Comparison of ENCODE assay signal across 22 cellular contexts in the genomic region with DNA sequence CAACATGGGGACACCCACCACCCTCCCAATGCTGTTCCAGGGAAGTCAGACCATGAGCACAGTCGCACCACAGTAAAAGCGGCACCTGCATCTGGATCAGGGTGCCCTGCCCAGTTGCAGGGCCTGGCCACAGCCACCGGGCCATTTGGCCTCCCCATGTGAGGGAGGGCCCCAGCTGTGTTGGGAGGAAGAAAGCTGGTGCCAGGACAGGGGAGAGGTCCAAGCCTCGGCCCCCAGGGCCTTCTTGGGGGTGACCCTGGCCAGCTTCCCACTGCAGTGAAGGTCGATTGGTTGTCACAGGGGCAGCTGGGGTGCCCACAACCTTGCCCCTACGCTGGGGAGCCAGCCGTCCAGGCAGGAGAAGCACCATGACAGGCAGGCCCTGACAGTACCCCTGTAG.
"Had no signal": no experiment of that assay in that cellular context is flagged by ENCODE, and none has a peak within 500 bp of the region (broad histone marks: within the 10 kb centered on the region; RNA-seq: fewer than 3 reads in every experiment).

No MANE protein-coding gene starts in this region.

- H3K27me3 ChIP-seq: right atrium auricular region, stomach, thyroid gland, vagina had no signal

- H3K27ac Mint-ChIP-seq: immature natural killer cell; naive thymus-derived CD8-positive, alpha-beta T cell had no signal

- H3K36me3 Mint-ChIP-seq: immature natural killer cell; naive thymus-derived CD8-positive, alpha-beta T cell had no signal

- H3K4me1 ChIP-seq: lower lobe of right lung, prostate gland, right atrium auricular region, stomach, vagina had no signal

- H3K9me3 Mint-ChIP-seq: immature natural killer cell had no signal

- H3K4me1 Mint-ChIP-seq: immature natural killer cell; naive thymus-derived CD8-positive, alpha-beta T cell had no signal

- H3K4me3 ChIP-seq: dorsolateral prefrontal cortex, lower lobe of right lung, prostate gland, right atrium auricular region, smooth muscle cell, stomach, thyroid gland, vagina had no signal

- H3K4me2 ChIP-seq: smooth muscle cell had no signal

- H3K4me3 Mint-ChIP-seq: immature natural killer cell; naive thymus-derived CD8-positive, alpha-beta T cell had no signal

- ATAC-seq: left ventricle myocardium superior; lower lobe of right lung; naive thymus-derived CD8-positive, alpha-beta T cell; sciatic nerve had no signal

- H3K27ac ChIP-seq: dorsolateral prefrontal cortex, lower lobe of right lung, prostate gland, right atrium auricular region, stomach, thyroid gland, vagina had no signal

- DNase-seq: dorsolateral prefrontal cortex; effector CD8-positive, alpha-beta T cell; erythroblast; hypothalamus; immature natural killer cell; left ventricle myocardium superior; lower lobe of right lung; naive thymus-derived CD8-positive, alpha-beta T cell; nucleus accumbens; stimulated activated CD4-positive, alpha-beta T cell treated with anti-CD3 and anti-CD28 coated beads, Interleukin-12 subunit alpha, Interleukin-12 subunit beta, amount 100 ng/mL, for 4 hours; stimulated activated CD4-positive, alpha-beta T cell treated with anti-CD3 and anti-CD28 coated beads, Interleukin-1b, Interleukin-23, amount 100 ng/mL, for 48 hours; stimulated activated CD4-positive, alpha-beta T cell treated with anti-CD3 and anti-CD28 coated beads, Interleukin-4, amount 100 ng/mL, for 1 hour; stimulated activated CD8-positive, alpha-beta memory T cell treated with anti-CD3 and anti-CD28 coated beads, Interleukin-4, amount 100 ng/mL, for 48 hours; stimulated activated naive CD4-positive, alpha-beta T cell treated with Interleukin-2 at 50 U/mL for 16 hours; stomach; thyroid gland; trophoblast cell had no signal

- H3K36me3 ChIP-seq: lower lobe of right lung, prostate gland, right atrium auricular region, stomach, thyroid gland, vagina had no signal

- H3K9me3 ChIP-seq: lower lobe of right lung, prostate gland, right atrium auricular region, stomach, thyroid gland, vagina had no signal
